In genomic region chr12:10396176-10396575, GRCh38 we compare ENCODE assay signal across 16 cellular contexts. TPM values are rescaled to one million over a fixed set of nuclear protein-coding genes. Genes with fewer than 3 reads are reported as not detected.
DNase-seq lines count a peak whose midpoint lies in the region; ATAC-seq, FAIRE-seq and TF ChIP-seq lines count a peak whose summit lies in the region.
"Not testable (repeated sequence)": the region's sequence is repeated elsewhere in the genome, so short reads cannot be mapped to it uniquely, and the experiment has no call there.
"Had no signal": no experiment of that assay in that cellular context is flagged by ENCODE, and none has a peak within 500 bp of the region (broad histone marks: within the 10 kb centered on the region; RNA-seq: fewer than 3 reads in every experiment).

No MANE protein-coding gene starts in this region.

- not testable (repeated sequence) for H3K36me3 Mint-ChIP-seq in activated T-cell treated with anti-CD3 and anti-CD28 coated beads, Interleukin-2, amount 50 U/mL, for 24 hours (ENCODE audit: low read depth)

- DNase-seq in GM18507 (ENCODE audit: extremely low spot score, insufficient read length, low read depth); PC-3; activated T-cell treated with anti-CD3 and anti-CD28 coated beads, Interleukin-2, amount 50 U/mL, for 24 hours; colonic mucosa; left colon; osteoblast (ENCODE audit: insufficient read length, low spot score, missing footprints); stimulated activated naive CD8-positive, alpha-beta T cell treated with anti-CD3 and anti-CD28 coated beads, Interleukin-15, amount 100 ng/mL, for 72 hours: not testable (repeated sequence)

- H4K20me1 ChIP-seq in BLaER1; PC-3 (ENCODE audit: low read length); osteoblast (ENCODE audit: insufficient read depth, low read length): not testable (repeated sequence)

- FAIRE-seq in GM18507 (lab: Jason Lieb, UNC), result peak; percentile 53

- H3K9me2 ChIP-seq in PC-3 (replicated peaks; ENCODE audit: low read length), result not testable (repeated sequence)

- H3K4me1 ChIP-seq in BLaER1 (peaks cover 66% of the 10 kb centered on the region), PC-3 (ENCODE audit: insufficient read depth, low read length) (peaks cover 56% of the 10 kb centered on the region), osteoblast (ENCODE audit: insufficient read depth, low read length) (peaks cover 13% of the 10 kb centered on the region)
- H3K4me1 ChIP-seq in colonic mucosa, result not testable (repeated sequence)

- not testable (repeated sequence) for H3K79me2 ChIP-seq in PC-3 (ENCODE audit: low read length); osteoblast (ENCODE audit: insufficient read depth, low read length)

- not testable (repeated sequence) for H3K27me3 ChIP-seq in BLaER1; PC-3 (ENCODE audit: low read length); colonic mucosa; osteoblast (ENCODE audit: insufficient read depth, low read length)

- not testable (repeated sequence) for H3K9me3 Mint-ChIP-seq in activated T-cell treated with anti-CD3 and anti-CD28 coated beads, Interleukin-2, amount 50 U/mL, for 24 hours; stimulated activated naive CD8-positive, alpha-beta T cell treated with anti-CD3 and anti-CD28 coated beads, Interleukin-15, amount 100 ng/mL, for 72 hours

- H3K4me1 Mint-ChIP-seq in activated T-cell treated with anti-CD3 and anti-CD28 coated beads, Interleukin-2, amount 50 U/mL, for 24 hours (ENCODE audit: low read depth), result peaks cover 59% of the 10 kb centered on the region
- peaks cover 66% of the 10 kb centered on the region for H3K4me1 Mint-ChIP-seq in stimulated activated naive CD8-positive, alpha-beta T cell treated with anti-CD3 and anti-CD28 coated beads, Interleukin-15, amount 100 ng/mL, for 72 hours

- H3K4me3 ChIP-seq in BLaER1; colonic mucosa; osteoblast (ENCODE audit: insufficient read depth, low read length): not testable (repeated sequence)
- H3K4me3 ChIP-seq in PC-3 (ENCODE audit: low read length), result peak overlapping the region; percentile 60

- H3K27me3 Mint-ChIP-seq in activated T-cell treated with anti-CD3 and anti-CD28 coated beads, Interleukin-2, amount 50 U/mL, for 24 hours, result peaks cover 11% of the 10 kb centered on the region
- not testable (repeated sequence) for H3K27me3 Mint-ChIP-seq in stimulated activated naive CD8-positive, alpha-beta T cell treated with anti-CD3 and anti-CD28 coated beads, Interleukin-15, amount 100 ng/mL, for 72 hours

- H3K27ac ChIP-seq in BLaER1 (peak overlapping the region; percentile 56; the same call in 1 of the 2 replicates), PC-3 (ENCODE audit: low read length) (peak overlapping the region; percentile 80), colonic mucosa (peak overlapping the region; percentile 71)
- not testable (repeated sequence) for H3K27ac ChIP-seq in osteoblast (ENCODE audit: low read depth, low read length)

- not testable (repeated sequence) for H3K9ac ChIP-seq in BLaER1; colonic mucosa (ENCODE audit: low read depth in 2 of 2, low read length in 2 of 2)
- peak overlapping the region; percentile 73 for H3K9ac ChIP-seq in PC-3 (ENCODE audit: low read length)

- H2AFZ ChIP-seq in PC-3 (ENCODE audit: low read length) (peak overlapping the region; percentile 71), osteoblast (ENCODE audit: low read length) (peak overlapping the region; percentile 38)

- CTCF ChIA-PET in PC-3 (lab: Charles Lee), result interaction anchor here (1.1 to 1.2 kb wide), 2 partner anchors 30 to 31 kb away, joined by 4 read pairs; no protein-coding TSS in a partner anchor

- not testable (repeated sequence) for H3K36me3 ChIP-seq in BLaER1; PC-3 (ENCODE audit: low read depth, low read length); colonic mucosa; osteoblast (ENCODE audit: insufficient read depth, low read length)

- H3K9me3 ChIP-seq in BLaER1; PC-3 (ENCODE audit: low read length); colonic mucosa; osteoblast (ENCODE audit: low read depth, low read length): not testable (repeated sequence)

- ATAC-seq in PC-3 (peak; percentile 46), left colon (peak; percentile 20)
- not testable (repeated sequence) for ATAC-seq in stimulated activated naive CD8-positive, alpha-beta T cell treated with anti-CD3 and anti-CD28 coated beads, Interleukin-15, amount 100 ng/mL, for 72 hours

- POLR2A ChIA-PET in PC-3 (lab: Charles Lee; ENCODE audit: unreplicated experiment), result not testable (repeated sequence)

- BruUV-seq in PC-3 (replicated peaks; lab: Mats Ljungman, UMichigan), result TSS peak; percentile 91

- intact Hi-C loops in PC-3 (cut with micrococcal nuclease); colonic mucosa (cut with DNase I); left colon (cut with DNase I, micrococcal nuclease): not testable (repeated sequence)

- H3F3A ChIP-seq in PC-3 (ENCODE audit: low read length, unreplicated experiment), result not testable (repeated sequence)

- H3K4me2 ChIP-seq in BLaER1, result peak overlapping the region; percentile 56
- peak overlapping the region; percentile 79 for H3K4me2 ChIP-seq in PC-3 (ENCODE audit: low read length)
- H3K4me2 ChIP-seq in osteoblast (ENCODE audit: insufficient read depth, low read length), result peak overlapping the region; percentile 70

- peak overlapping the region; percentile 24 for H3K4me3 Mint-ChIP-seq in activated T-cell treated with anti-CD3 and anti-CD28 coated beads, Interleukin-2, amount 50 U/mL, for 24 hours
- H3K4me3 Mint-ChIP-seq in stimulated activated naive CD8-positive, alpha-beta T cell treated with anti-CD3 and anti-CD28 coated beads, Interleukin-15, amount 100 ng/mL, for 72 hours, result peak overlapping the region; percentile 7 to 47

- TF ChIP-seq CTCF in PC-3 (conservative IDR thresholded peaks at IDR 0.05; ENCODE audit: low read depth, low read length); colonic mucosa (IDR thresholded peaks at IDR 0.05); osteoblast (IDR thresholded peaks at IDR 0.05; ENCODE audit: extremely low read depth, low read depth, low read length): not testable (repeated sequence)

- not testable (repeated sequence) for H3K27ac Mint-ChIP-seq in activated T-cell treated with anti-CD3 and anti-CD28 coated beads, Interleukin-2, amount 50 U/mL, for 24 hours
- peak overlapping the region; percentile 16 to 99 for H3K27ac Mint-ChIP-seq in stimulated activated naive CD8-positive, alpha-beta T cell treated with anti-CD3 and anti-CD28 coated beads, Interleukin-15, amount 100 ng/mL, for 72 hours

RNA-seq across cellular contexts. Expression of gene KLRK1, which starts 6.3 kb away (rescaled TPM):
- total RNA-seq in PC-3 (2014; rRNA removed), result not detected in 2 replicates
- total RNA-seq in colonic mucosa, result 1 to 10 TPM; 1.1 to 1.6 TPM
- 1 to 10 TPM in 1 of 2 donors, under 1 TPM in 1; 0.92 to 1.9 TPM for total RNA-seq in left colon
- under 0.01 TPM in 1 of 2 replicates, not detected in the other for total RNA-seq in osteoblast
- total RNA-seq: ascending aorta, dermis blood vessel endothelial cell, glomerular endothelial cell had no signal

RNA-seq across cellular contexts. Expression of gene KLRC4, which starts 13.4 kb away (rescaled TPM):
- total RNA-seq in PC-3 (2014; rRNA removed) (not detected in 2 replicates), colonic mucosa (under 1 TPM; 0.47 to 0.80 TPM), left colon (under 1 TPM in 1 of 2 donors, not detected in 1; 0.46 TPM), osteoblast (not detected in 2 replicates)
- total RNA-seq: activated CD4-positive, alpha-beta memory T cell treated with anti-CD3 and anti-CD28 coated beads for 36 hours; activated T-helper 2 cell treated with anti-CD3 and anti-CD28 coated beads, Interferon-gamma antibody, Interleukin-2, Interleukin-4, amounts not matched to agents 10 μg/mL and 5 μg/mL and 100 μg/mL, durations not matched to agents 14 hours and 24 hours and 36 hours; ascending aorta; cardiac septum; dermis blood vessel endothelial cell; glomerular endothelial cell had no signal

RNA-seq across cellular contexts. Expression of gene KLRC3, which starts 24.2 kb away (rescaled TPM):
- total RNA-seq in PC-3 (2014; rRNA removed) (not detected in 2 replicates), colonic mucosa (not detected), left colon (not detected), osteoblast (0.72 TPM in 1 of 2 replicates, not detected in the other)
- total RNA-seq: activated CD4-positive, alpha-beta memory T cell treated with anti-CD3 and anti-CD28 coated beads for 36 hours; activated T-helper 2 cell treated with anti-CD3 and anti-CD28 coated beads, Interferon-gamma antibody, Interleukin-2, Interleukin-4, amounts not matched to agents 10 μg/mL and 5 μg/mL and 100 μg/mL, durations not matched to agents 14 hours and 24 hours and 36 hours; ascending aorta; cardiac septum; dermis blood vessel endothelial cell; glomerular endothelial cell; right lobe of liver; thyroid gland had no signal

RNA-seq across cellular contexts. Expression of gene KLRC2, which starts 39.6 kb away (rescaled TPM):
- total RNA-seq in PC-3 (2014; rRNA removed), result not detected in 2 replicates
- total RNA-seq in colonic mucosa, result under 1 TPM in 1 of 2 donors, not detected in 1; 0.50 TPM
- 1 to 10 TPM in 1 of 2 donors, under 1 TPM in 1; 0.89 to 1.7 TPM for total RNA-seq in left colon
- 0.36 and 0.88 TPM in 2 replicates for total RNA-seq in osteoblast
- total RNA-seq: activated CD4-positive, alpha-beta memory T cell treated with anti-CD3 and anti-CD28 coated beads for 36 hours; ascending aorta; cardiac septum; dermis blood vessel endothelial cell; glomerular endothelial cell had no signal

RNA-seq across cellular contexts. Expression of gene KLRC1, which starts 57.0 kb away (rescaled TPM):
- total RNA-seq in PC-3 (2014; rRNA removed) (not detected in 2 replicates), colonic mucosa (1 to 10 TPM; 1.0 to 1.3 TPM), left colon (1 to 10 TPM; 1.0 to 2.0 TPM), osteoblast (not detected in 2 replicates)
- total RNA-seq: activated CD4-positive, alpha-beta memory T cell treated with anti-CD3 and anti-CD28 coated beads for 36 hours; ascending aorta; dermis blood vessel endothelial cell; glomerular endothelial cell had no signal
